In genomic region chr21:19507682-19508260, GRCh38 we compare ENCODE assay signal across 13 cellular contexts.
DNase-seq lines count a peak whose midpoint lies in the region; ATAC-seq, FAIRE-seq and TF ChIP-seq lines count a peak whose summit lies in the region.
"Had no signal": no experiment of that assay in that cellular context is flagged by ENCODE, and none has a peak within 500 bp of the region (broad histone marks: within the 10 kb centered on the region; RNA-seq: fewer than 3 reads in every experiment).

No MANE protein-coding gene starts in this region.

- TF ChIP-seq RAD21 in K562 (CRISPR knock-in tag; conservative IDR thresholded peaks at IDR 0.05 in 1 of 2, IDR thresholded peaks at IDR 0.05 in 1 of 2), result peak in 1 of 2 experiments; percentile 50; a peak in 2 of 4 replicates

- no peaks in the 10 kb centered on the region for H3K9me3 ChIP-seq in K562 (replicated peaks; ENCODE audit: control insufficient read depth, insufficient read depth, low read depth, low read length)

- H3K4me1 ChIP-seq in K562 (replicated peaks in 1 of 2; ENCODE audit: control insufficient read depth in 2 of 2, insufficient read depth in 2 of 2, low read length in 2 of 2), result no peaks in the 10 kb centered on the region

- DNase-seq in SIG-M5 treated with dmso at 0.1 percent for 504 hours (lab: John Stamatoyannopoulos, UW; ENCODE audit: unreplicated experiment) (peak; percentile 4), SIG-M5 (lab: John Stamatoyannopoulos, UW) (no peak), NAMALWA (ENCODE audit: low spot score) (peak; percentile 54), K562 (ENCODE audit: extremely low read depth in 1 of 4, low spot score in 3 of 4) (peak; percentile 18 to 26 (median 20)), progenitor cell of endocrine pancreas (ENCODE audit: low spot score, unreplicated experiment) (no peak), posterior cingulate gyrus (no peak), RCC 7860 (ENCODE audit: low spot score) (no peak), caudate nucleus (lab: John Stamatoyannopoulos, UW) (no peak)
- DNase-seq: effector CD8-positive, alpha-beta T cell; stimulated activated CD4-positive, alpha-beta T cell treated with anti-CD3 and anti-CD28 coated beads, Interleukin-1b, Interleukin-23, amount 100 ng/mL, for 48 hours; stimulated activated naive CD8-positive, alpha-beta T cell treated with anti-CD3 and anti-CD28 coated beads, Interleukin-15, amount 100 ng/mL, for 72 hours had no signal

- 0 out of 3 replicates have a peak, but pooled peaks have one; percentile 49 for ATAC-seq in K562
- ATAC-seq: activated naive CD4-positive, alpha-beta T cell treated with anti-CD3 and anti-CD28 coated beads, Interleukin-2, amount 50 U/mL, for 72 hours; stimulated activated naive CD8-positive, alpha-beta T cell treated with anti-CD3 and anti-CD28 coated beads, Interleukin-15, amount 100 ng/mL, for 72 hours had no signal

- H3K27ac ChIP-seq in K562 (ENCODE audit: extremely low read depth, low read depth, low read length), result no peak overlapping the region
- H3K27ac ChIP-seq in caudate nucleus (ENCODE audit: low read depth, low read length), result no peak overlapping the region

- TF ChIP-seq EP300 in K562 (IDR thresholded peaks at IDR 0.05; ENCODE audit: low read length), result no peak

- no peak for FAIRE-seq in K562 (lab: Jason Lieb, UNC)
- FAIRE-seq in RCC 7860 (lab: Jason Lieb, UNC), result no peak

- 21% methylated on average over 3 of the region's 3 CpGs for WGBS in K562 (ENCODE audit: insufficient coverage, low coverage, missing lambda C conversion rate)

- TF ChIP-seq POLR2A in K562 (conservative IDR thresholded peaks at IDR 0.05), result no peak

- in situ Hi-C loops in K562 (cut with MboI), result no loop called here

- POLR2A ChIA-PET in K562 (lab: Yijun Ruan, JAX), result interaction anchor here (0.8 kb wide), 1 partner anchor 16 kb away, joined by 3 read pairs; no protein-coding TSS in a partner anchor

- H3K9me3 Mint-ChIP-seq in progenitor cell of endocrine pancreas (ENCODE audit: low read depth), result peaks cover 3% of the 10 kb centered on the region

- no peak overlapping the region for H3K4me2 ChIP-seq in K562 (ENCODE audit: insufficient read depth, low read length)

- H3K9me1 ChIP-seq in K562 (ENCODE audit: control insufficient read depth, insufficient read depth, low read length), result no peaks in the 10 kb centered on the region

- H3K27me3 ChIP-seq in K562 (ENCODE audit: control insufficient read depth in 2 of 2, insufficient read depth in 2 of 2, low read length in 2 of 2), result no peaks in the 10 kb centered on the region

- H3K27ac Mint-ChIP-seq in progenitor cell of endocrine pancreas, result no peak overlapping the region
- H3K27ac Mint-ChIP-seq: activated naive CD4-positive, alpha-beta T cell treated with anti-CD3 and anti-CD28 coated beads, Interleukin-2, amount 50 U/mL, for 72 hours; IgD-negative memory B cell; stimulated activated naive CD8-positive, alpha-beta T cell treated with anti-CD3 and anti-CD28 coated beads, Interleukin-15, amount 100 ng/mL, for 72 hours had no signal

- no peaks in the 10 kb centered on the region for H3K27me3 Mint-ChIP-seq in progenitor cell of endocrine pancreas
- H3K27me3 Mint-ChIP-seq: IgD-negative memory B cell; stimulated activated naive CD8-positive, alpha-beta T cell treated with anti-CD3 and anti-CD28 coated beads, Interleukin-15, amount 100 ng/mL, for 72 hours had no signal

- no peaks in the 10 kb centered on the region for H3K36me3 Mint-ChIP-seq in progenitor cell of endocrine pancreas (ENCODE audit: insufficient read depth)
- H3K36me3 Mint-ChIP-seq: IgD-negative memory B cell had no signal

- H4K20me1 ChIP-seq in K562 (replicated peaks; ENCODE audit: control insufficient read depth, insufficient read depth, low read length), result no peaks in the 10 kb centered on the region

- H3K36me3 ChIP-seq in K562 (ENCODE audit: control insufficient read depth, insufficient read depth, low read length), result no peaks in the 10 kb centered on the region

- no peak overlapping the region for H2AFZ ChIP-seq in K562 (ENCODE audit: low read depth, low read length)

- H3K4me3 ChIP-seq in K562, result no peak overlapping the region

- TF ChIP-seq CTCF in K562 (IDR thresholded peaks at IDR 0.05 in 2 of 3, conservative IDR thresholded peaks at IDR 0.05 in 1 of 3; ENCODE audit: insufficient read depth in 2 of 3, low read depth in 1 of 3, low read length in 3 of 3) (peak in 2 of 3 experiments; percentile 20 to 33; a peak in 3 of 6 replicates), progenitor cell of endocrine pancreas (IDR thresholded peaks at IDR 0.05; ENCODE audit: unreplicated experiment) (peak; percentile 73)

- no TSS peak for BruUV-seq in K562 (replicated peaks; lab: Mats Ljungman, UMichigan)

- no peak overlapping the region for H3K9ac ChIP-seq in K562 (ENCODE audit: insufficient read depth in 1 of 2, low read depth in 2 of 2, low read length in 2 of 2)

- H3K4me3 Mint-ChIP-seq in progenitor cell of endocrine pancreas (ENCODE audit: low read depth), result no peak overlapping the region
- H3K4me3 Mint-ChIP-seq: IgD-negative memory B cell; stimulated activated naive CD8-positive, alpha-beta T cell treated with anti-CD3 and anti-CD28 coated beads, Interleukin-15, amount 100 ng/mL, for 72 hours had no signal

- CTCF ChIA-PET in K562 (lab: Yijun Ruan, JAX; ENCODE audit: low intra/inter-chr PET ratio), result no interaction called here

- H3K79me2 ChIP-seq in K562 (ENCODE audit: control insufficient read depth, insufficient read depth, low read length), result no peaks in the 10 kb centered on the region

- no peaks in the 10 kb centered on the region for H3K4me1 Mint-ChIP-seq in progenitor cell of endocrine pancreas (ENCODE audit: low read depth)
- H3K4me1 Mint-ChIP-seq: IgD-negative memory B cell; stimulated activated naive CD8-positive, alpha-beta T cell treated with anti-CD3 and anti-CD28 coated beads, Interleukin-15, amount 100 ng/mL, for 72 hours had no signal

- intact Hi-C loops in K562 (cut with micrococcal nuclease), result no loop called here
- intact Hi-C loops in posterior cingulate gyrus (cut with DNase I), result no loop called here

TF ChIP-seq in K562, 482 proteins besides CTCF, POLR2A, EP300 and RAD21:
- TF ChIP-seq SMC3 (conservative IDR thresholded peaks at IDR 0.05; ENCODE audit: insufficient read depth, low read depth, low read length), result peak; percentile 29; the same call in 1 of the 2 replicates
- TF ChIP-seq, protein P1, sequence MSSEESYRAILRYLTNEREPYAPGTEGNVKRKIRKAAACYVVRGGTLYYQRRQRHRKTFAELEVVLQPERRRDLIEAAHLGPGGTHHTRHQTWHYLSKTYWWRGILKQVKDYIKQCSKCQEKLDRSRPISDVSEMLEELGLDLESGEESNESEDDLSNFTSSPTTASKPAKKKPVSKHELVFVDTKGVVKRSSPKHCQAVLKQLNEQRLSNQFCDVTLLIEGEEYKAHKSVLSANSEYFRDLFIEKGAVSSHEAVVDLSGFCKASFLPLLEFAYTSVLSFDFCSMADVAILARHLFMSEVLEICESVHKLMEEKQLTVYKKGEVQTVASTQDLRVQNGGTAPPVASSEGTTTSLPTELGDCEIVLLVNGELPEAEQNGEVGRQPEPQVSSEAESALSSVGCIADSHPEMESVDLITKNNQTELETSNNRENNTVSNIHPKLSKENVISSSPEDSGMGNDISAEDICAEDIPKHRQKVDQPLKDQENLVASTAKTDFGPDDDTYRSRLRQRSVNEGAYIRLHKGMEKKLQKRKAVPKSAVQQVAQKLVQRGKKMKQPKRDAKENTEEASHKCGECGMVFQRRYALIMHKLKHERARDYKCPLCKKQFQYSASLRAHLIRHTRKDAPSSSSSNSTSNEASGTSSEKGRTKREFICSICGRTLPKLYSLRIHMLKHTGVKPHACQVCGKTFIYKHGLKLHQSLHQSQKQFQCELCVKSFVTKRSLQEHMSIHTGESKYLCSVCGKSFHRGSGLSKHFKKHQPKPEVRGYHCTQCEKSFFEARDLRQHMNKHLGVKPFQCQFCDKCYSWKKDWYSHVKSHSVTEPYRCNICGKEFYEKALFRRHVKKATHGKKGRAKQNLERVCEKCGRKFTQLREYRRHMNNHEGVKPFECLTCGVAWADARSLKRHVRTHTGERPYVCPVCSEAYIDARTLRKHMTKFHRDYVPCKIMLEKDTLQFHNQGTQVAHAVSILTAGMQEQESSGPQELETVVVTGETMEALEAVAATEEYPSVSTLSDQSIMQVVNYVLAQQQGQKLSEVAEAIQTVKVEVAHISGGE (CRISPR knock-in tag; IDR thresholded peaks at IDR 0.05), result no peak

Comparison
In these comparisons a context has a peak if more than half of its experiments do, and no peak if none do; other contexts are left out.
1. DNase-seq: peak in SIG-M5 treated with dmso at 0.1 percent for 504 hours (single experiment), NAMALWA (single experiment) and K562 (4 of 4); none in SIG-M5 (single experiment), progenitor cell of endocrine pancreas (single experiment), posterior cingulate gyrus (0 of 10), RCC 7860 (single experiment) and caudate nucleus (0 of 61).